ENCODE assay signal across 10 cellular contexts in the genomic region with DNA sequence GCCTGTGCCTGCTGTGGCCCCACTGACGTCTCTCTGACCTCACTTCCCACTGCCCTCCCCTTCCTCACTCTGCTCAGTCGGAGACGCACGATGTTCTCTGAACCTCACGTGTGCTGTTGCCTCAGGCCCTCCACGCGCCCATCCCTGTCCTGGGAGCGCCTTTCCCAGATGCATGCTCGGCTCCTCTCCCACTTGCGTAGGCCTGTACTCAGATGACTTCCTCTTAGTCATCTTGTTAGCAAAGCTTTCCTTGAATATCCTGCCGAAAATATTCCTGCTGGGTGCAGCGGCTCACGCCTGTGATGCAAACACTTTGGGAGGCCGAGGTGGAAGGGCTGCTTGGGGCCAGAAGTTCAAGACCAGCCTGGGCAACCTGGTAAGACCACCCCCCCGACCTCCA. TPM values are rescaled to one million over a fixed set of nuclear protein-coding genes. Genes with fewer than 3 reads are reported as not detected.
DNase-seq lines count a peak whose midpoint lies in the region; ATAC-seq, FAIRE-seq and TF ChIP-seq lines count a peak whose summit lies in the region.
"Had no signal": no experiment of that assay in that cellular context is flagged by ENCODE, and none has a peak within 500 bp of the region (broad histone marks: within the 10 kb centered on the region; RNA-seq: fewer than 3 reads in every experiment).

No MANE protein-coding gene starts in this region.

- WGBS in transverse colon (ENCODE audit: low coverage in 1 of 2), 2 donors: 77 to 78% methylated on average over 9 to 15 of the region's 15 CpGs

- no peak overlapping the region for H3K4me3 ChIP-seq in transverse colon
- H3K4me3 ChIP-seq: tibial artery had no signal

- H3K27me3 ChIP-seq in transverse colon: no peaks in the 10 kb centered on the region

- no peaks in the 10 kb centered on the region for H3K4me1 ChIP-seq in transverse colon
- H3K4me1 ChIP-seq: tibial artery had no signal

- no peak for TF ChIP-seq POLR2A in transverse colon (IDR thresholded peaks at IDR 0.05)

- intact Hi-C loops in left ventricle myocardium superior (cut with micrococcal nuclease) (no loop called here), transverse colon (cut with DNase I; ENCODE audit: low total_unique reads) (no loop called here)

- DNase-seq in HTR-8/SVneo (ENCODE audit: insufficient read length, low spot score) (peak; percentile 96), anterior cingulate cortex (lab: John Stamatoyannopoulos, UW) (peak in 46 of 58 donors; percentile 5 to 80 (median 44)), left ventricle myocardium superior (peak; percentile 48), transverse colon (peak; percentile 23), NCI-H128 (lab: John Stamatoyannopoulos, UW; ENCODE audit: unreplicated experiment) (no peak), NCI-H2171 treated with DMSO at 0.1 percent for 48 hours (lab: John Stamatoyannopoulos, UW) (no peak)
- DNase-seq: NK-92 treated with Interleukin-12 subunit alpha and Interleukin-12 subunit beta, amount 100 ng/mL, for 24 hours had no signal

- H3K9me3 ChIP-seq in transverse colon: no peaks in the 10 kb centered on the region
- H3K9me3 ChIP-seq: tibial artery had no signal

- TF ChIP-seq CTCF in transverse colon (IDR thresholded peaks at IDR 0.05): no peak

- TF ChIP-seq EP300 in transverse colon (IDR thresholded peaks at IDR 0.05; ENCODE audit: low read depth): no peak

- H3K36me3 ChIP-seq in transverse colon: no peaks in the 10 kb centered on the region
- H3K36me3 ChIP-seq: tibial artery had no signal

- FAIRE-seq in HTR-8/SVneo (lab: Jason Lieb, UNC): peak; percentile 95
- FAIRE-seq: frontal cortex had no signal

- no peak overlapping the region for H3K27ac ChIP-seq in transverse colon
- H3K27ac ChIP-seq: tibial artery had no signal

- in situ Hi-C loops in transverse colon (cut with MboI; ENCODE audit: low pct_ligation_motif_present in 1 of 4, low pct_unique_long_range_greater_than_20kb in 1 of 4, low sequenced_read_pairs in 3 of 4): no loop called here

- ATAC-seq in left ventricle myocardium superior: peak; percentile 77
- ATAC-seq in HG03342 (IDR thresholded peaks at IDR 0.05; ENCODE audit: unreplicated experiment): no peak

RNA-seq across cellular contexts. Expression of a gene that starts 9.3 kb away (rescaled TPM):
- total RNA-seq in left ventricle myocardium superior (not detected), transverse colon (1 to 10 TPM in 1 of 4 donors, under 1 TPM in 2, not detected in 1; 0.48 to 9.6 (median 0.96) TPM)

RNA-seq across cellular contexts. Expression of a gene that starts 19.9 kb away (rescaled TPM):
- total RNA-seq in left ventricle myocardium superior (0.47 TPM), transverse colon (100 to 1,000 TPM in 2 of 4 donors, 10 to 100 TPM in 2; 31.2 to 176 (median 102) TPM)

RNA-seq across cellular contexts. Expression of a gene that starts 23.0 kb away (rescaled TPM):
- 0.87 TPM for total RNA-seq in left ventricle myocardium superior
- under 1 TPM in 2 of 4 donors, not detected in 2; 0.40 to 0.41 TPM for total RNA-seq in transverse colon
- total RNA-seq: frontal cortex had no signal

RNA-seq across cellular contexts. Expression of a gene that starts 31.9 kb away (rescaled TPM):
- total RNA-seq in left ventricle myocardium superior (5,071 TPM), transverse colon (not detected)

RNA-seq across cellular contexts. Expression of a gene that starts 39.1 kb away (rescaled TPM):
- 1.9 TPM for total RNA-seq in left ventricle myocardium superior
- total RNA-seq in transverse colon: 10 to 100 TPM in 1 of 4 donors, 1 to 10 TPM in 3; 2.0 to 40.8 (median 4.4) TPM

Comparison
In these comparisons a context has a peak if more than half of its experiments do, and no peak if none do; other contexts are left out.
1. DNase-seq: peak in HTR-8/SVneo (single experiment), anterior cingulate cortex (46 of 58), left ventricle myocardium superior (single experiment) and transverse colon (single experiment); none in NCI-H128 (single experiment) and NCI-H2171 treated with DMSO at 0.1 percent for 48 hours (single experiment).
2. RNA of a gene that starts 19.9 kb away (total RNA-seq): 31.2 to 176 TPM in transverse colon; 0.47 TPM in left ventricle myocardium superior (single experiment); every median in the first group is over 10 times any median in the second.